Comparison of ENCODE assay signal across 15 cellular contexts in the genomic region with DNA sequence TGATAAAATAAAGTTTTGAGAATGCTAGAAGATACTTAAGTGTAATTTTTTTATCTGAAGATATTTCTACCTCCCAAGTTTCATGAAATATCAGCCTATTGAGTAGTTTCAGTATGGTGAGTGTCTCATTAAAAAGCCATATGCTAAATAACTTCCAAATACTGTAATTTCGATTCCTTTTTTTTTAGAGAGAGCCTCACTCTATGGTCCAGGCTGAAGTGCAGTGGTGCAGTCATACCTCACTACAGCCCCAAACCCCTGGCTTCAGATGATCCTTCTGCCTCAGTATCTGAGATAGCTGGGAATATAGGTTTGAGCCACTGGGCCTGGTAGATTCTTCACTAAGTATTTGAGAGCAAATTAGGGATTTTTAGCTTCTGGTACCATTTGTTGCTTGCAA. TPM values are rescaled to one million over a fixed set of nuclear protein-coding genes. Genes with fewer than 3 reads are reported as not detected.
A peak's percentile ranks its signal among the peaks of the same experiment; 100 is the strongest.
DNase-seq lines count a peak whose midpoint lies in the region; ATAC-seq and TF ChIP-seq lines count a peak whose summit lies in the region.
"Had no signal": no experiment of that assay in that cellular context is flagged by ENCODE, and none has a peak within 500 bp of the region (broad histone marks: within the 10 kb centered on the region; RNA-seq: fewer than 3 reads in every experiment).

No MANE protein-coding gene starts in this region.

- peak overlapping the region; percentile 86 to 98 (median 94) for H3K27ac Mint-ChIP-seq in CD4-positive, alpha-beta memory T cell
- H3K27ac Mint-ChIP-seq in effector memory CD8-positive, alpha-beta T cell = peak overlapping the region; percentile 90 to 96

- peaks cover 11 to 46% of the 10 kb centered on the region in 2 donors for H3K36me3 Mint-ChIP-seq in CD4-positive, alpha-beta memory T cell
- H3K36me3 Mint-ChIP-seq in effector memory CD8-positive, alpha-beta T cell (ENCODE audit: insufficient read depth) = peaks cover 74% of the 10 kb centered on the region

- H3K9ac ChIP-seq in OCI-LY3 (ENCODE audit: low read length) = 0 out of 2 replicates have a peak overlapping the region, but pooled peaks have one; percentile 16

- H3K79me2 ChIP-seq in OCI-LY3 (ENCODE audit: low read length) = peaks cover 100% of the 10 kb centered on the region

- ATAC-seq in GM18909 (IDR thresholded peaks at IDR 0.05; ENCODE audit: poor library complexity, unreplicated experiment) (peak; percentile 31), GM21786 (IDR thresholded peaks at IDR 0.05; ENCODE audit: unreplicated experiment) (no peak)
- ATAC-seq in effector memory CD8-positive, alpha-beta T cell (replicated peaks) = no peak

- no peaks in the 10 kb centered on the region for H3K9me3 Mint-ChIP-seq in CD4-positive, alpha-beta memory T cell
- no peaks in the 10 kb centered on the region for H3K9me3 Mint-ChIP-seq in effector memory CD8-positive, alpha-beta T cell

- peaks cover 91% of the 10 kb centered on the region for H3K4me1 ChIP-seq in CD4-positive, alpha-beta memory T cell (ENCODE audit: insufficient read depth, low read length)
- H3K4me1 ChIP-seq in OCI-LY3 (ENCODE audit: low read length) = peaks cover 46% of the 10 kb centered on the region

- H3K27me3 Mint-ChIP-seq in CD4-positive, alpha-beta memory T cell = no peaks in the 10 kb centered on the region
- H3K27me3 Mint-ChIP-seq in effector memory CD8-positive, alpha-beta T cell = no peaks in the 10 kb centered on the region

- peak overlapping the region; percentile 22 for H3K4me2 ChIP-seq in OCI-LY3 (ENCODE audit: low read length)

- peaks cover 40 to 83% (median 59%) of the 10 kb centered on the region in 4 donors for H3K4me1 Mint-ChIP-seq in CD4-positive, alpha-beta memory T cell
- H3K4me1 Mint-ChIP-seq in effector memory CD8-positive, alpha-beta T cell (ENCODE audit: low read depth in 2 of 2) = peaks cover 41 to 57% of the 10 kb centered on the region in 2 donors

- intact Hi-C loops in CD4-positive, alpha-beta memory T cell (cut with micrococcal nuclease) = loop anchor here (5.0 kb wide), 1 partner anchor 34 kb away; no protein-coding TSS in a partner anchor

- peak overlapping the region; percentile 56 for H3K27ac ChIP-seq in CD4-positive, alpha-beta memory T cell (ENCODE audit: low read depth, low read length)
- H3K27ac ChIP-seq in OCI-LY3 (ENCODE audit: low read length) = peak overlapping the region; percentile 55
- H3K27ac ChIP-seq: C4-2B had no signal

- H3K36me3 ChIP-seq in CD4-positive, alpha-beta memory T cell (ENCODE audit: insufficient read depth, low read length) = peaks cover 5% of the 10 kb centered on the region
- H3K36me3 ChIP-seq in OCI-LY3 (replicated peaks; ENCODE audit: low read depth, low read length) = peaks cover 36% of the 10 kb centered on the region

- no peak overlapping the region for H2AFZ ChIP-seq in OCI-LY3 (ENCODE audit: low read depth, low read length)

- POLR2A ChIA-PET in CD4-positive, alpha-beta memory T cell (lab: Charles Lee; ENCODE audit: partially characterized antibody) = interaction anchor here (0.8 to 30.3 kb wide), 6 partner anchors 16 to 126 kb away, joined by 3 to 1078 read pairs (median 5); partner anchors contain the start of gene CDC42SE2

- peak overlapping the region; percentile 26 to 88 (median 82) for H3K4me3 Mint-ChIP-seq in CD4-positive, alpha-beta memory T cell
- peak overlapping the region; percentile 82 to 87 for H3K4me3 Mint-ChIP-seq in effector memory CD8-positive, alpha-beta T cell

- no peak for TF ChIP-seq CTCF in OCI-LY3 (IDR thresholded peaks at IDR 0.05; ENCODE audit: low read depth, low read length)

- DNase-seq in CD4-positive, alpha-beta memory T cell = no peak
- no peak for DNase-seq in effector memory CD8-positive, alpha-beta T cell
- DNase-seq in AG08396 (ENCODE audit: low spot score) (no peak), GDM1 (lab: John Stamatoyannopoulos, UW) (no peak), NCI-H2081 (lab: John Stamatoyannopoulos, UW) (no peak)
- DNase-seq: amniotic stem cell, cortex of kidney, GF-D8, NCI-H1436, NCI-H510A, substantia nigra had no signal

- peaks cover 93% of the 10 kb centered on the region for H4K20me1 ChIP-seq in OCI-LY3 (ENCODE audit: insufficient read depth, low read length)

- H3K27me3 ChIP-seq in CD4-positive, alpha-beta memory T cell (ENCODE audit: insufficient read depth, low read length) = no peaks in the 10 kb centered on the region
- no peaks in the 10 kb centered on the region for H3K27me3 ChIP-seq in OCI-LY3 (ENCODE audit: low read depth, low read length)

- H3K4me3 ChIP-seq in CD4-positive, alpha-beta memory T cell (ENCODE audit: low read length in 2 of 2) = no peak overlapping the region
- no peak overlapping the region for H3K4me3 ChIP-seq in OCI-LY3 (ENCODE audit: low read length)

- H3K9me3 ChIP-seq in CD4-positive, alpha-beta memory T cell (ENCODE audit: control insufficient read depth in 1 of 2, low read length in 2 of 2) = no peaks in the 10 kb centered on the region
- no peaks in the 10 kb centered on the region for H3K9me3 ChIP-seq in OCI-LY3 (ENCODE audit: insufficient read depth, low read length)

- CTCF ChIA-PET in CD4-positive, alpha-beta memory T cell (lab: Charles Lee; ENCODE audit: partially characterized antibody) = interaction anchor here (2.6 kb wide), 1 partner anchor 94 kb away, joined by 19 read pairs; no protein-coding TSS in a partner anchor

RNA-seq across cellular contexts. Expression of gene CDC42SE2, which starts 24.5 kb away (rescaled TPM):
- 100 to 1,000 TPM; 298 to 316 TPM for total RNA-seq in CD4-positive, alpha-beta memory T cell
- 100 to 1,000 TPM; 414 to 773 TPM for polyA plus RNA-seq in CD4-positive, alpha-beta memory T cell
